Comparison of ENCODE assay signal across 9 cellular contexts in the genomic region with DNA sequence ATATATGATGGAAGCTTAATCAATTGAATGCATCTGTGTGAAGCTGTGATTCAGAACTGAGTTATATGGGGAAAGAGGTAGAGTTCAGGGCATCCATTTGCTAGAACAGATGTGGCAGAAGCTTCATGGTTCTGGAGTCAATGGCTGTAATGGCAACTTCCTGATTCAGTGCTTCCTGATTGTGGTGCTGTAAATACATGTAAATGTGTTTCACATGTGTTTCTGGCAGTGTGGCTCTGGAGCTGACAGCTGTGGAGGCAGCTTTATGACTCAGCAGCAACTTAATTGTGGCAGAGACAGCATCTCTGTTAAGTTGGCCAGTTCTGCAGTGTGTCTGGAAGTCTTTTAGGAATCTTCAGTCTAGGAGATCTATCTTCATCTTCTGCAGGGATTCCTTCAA.
DNase-seq lines count a peak whose midpoint lies in the region; ATAC-seq and TF ChIP-seq lines count a peak whose summit lies in the region.
"Had no signal": no experiment of that assay in that cellular context is flagged by ENCODE, and none has a peak within 500 bp of the region (broad histone marks: within the 10 kb centered on the region; RNA-seq: fewer than 3 reads in every experiment).

No MANE protein-coding gene starts in this region.

- no peak overlapping the region for H3K56ac ChIP-seq in IMR-90 (ENCODE audit: extremely low read depth, insufficient read depth, low read length)

- in situ Hi-C loops in IMR-90 (cut with MboI; ENCODE audit: low sequenced_read_pairs) (no loop called here), astrocyte of the spinal cord (cut with HindIII; ENCODE audit: low sequenced_read_pairs) (no loop called here)

- CTCF ChIA-PET in IMR-90 (lab: Yijun Ruan, JAX): interaction anchor here (0.5 kb wide), 1 partner anchor 1403 kb away, joined by 3 read pairs; no protein-coding TSS in a partner anchor

- peak; percentile 14 for DNase-seq in A172 (ENCODE audit: low spot score)
- peak; percentile 19 for DNase-seq in IMR-90
- peak; percentile 54 for DNase-seq in astrocyte of the spinal cord (ENCODE audit: low read depth, low spot score)
- DNase-seq in activated effector memory CD4-positive, alpha-beta T cell treated with Interleukin-2 at 50 U/mL for 16 hours: no peak
- DNase-seq in NCI-H146 treated with DMSO at 0.1 percent for 48 hours (lab: John Stamatoyannopoulos, UW; ENCODE audit: unreplicated experiment): no peak
- no peak for DNase-seq in posterior vena cava (ENCODE audit: low spot score)
- DNase-seq in NCI-H524 treated with DMSO at 0.1 percent for 48 hours (lab: John Stamatoyannopoulos, UW): no peak

- TF ChIP-seq POLR2A in IMR-90 (IDR thresholded peaks at IDR 0.05; ENCODE audit: low read depth, low read length): no peak

- intact Hi-C loops in IMR-90 (cut with micrococcal nuclease) (no loop called here), posterior vena cava (cut with DNase I) (no loop called here)

- no peak overlapping the region for H3K4me3 ChIP-seq in IMR-90 (ENCODE audit: insufficient read depth, low read depth, low read length)
- no peak overlapping the region for H3K4me3 ChIP-seq in astrocyte of the spinal cord (ENCODE audit: low read depth, low read length)
- H3K4me3 ChIP-seq: BLaER1 had no signal

- no peak overlapping the region for H2BK120ac ChIP-seq in IMR-90 (ENCODE audit: low read depth, low read length)

- no peak overlapping the region for H3K4me2 ChIP-seq in IMR-90 (ENCODE audit: low read depth, low read length)
- H3K4me2 ChIP-seq: BLaER1 had no signal

- H2BK15ac ChIP-seq in IMR-90 (ENCODE audit: low read depth, low read length): no peak overlapping the region

- H4K91ac ChIP-seq in IMR-90 (ENCODE audit: insufficient read depth, low read depth, low read length): no peak overlapping the region

- ATAC-seq in GM19463 (IDR thresholded peaks at IDR 0.05; ENCODE audit: unreplicated experiment): peak; percentile 94
- peak; percentile 21 for ATAC-seq in IMR-90 (ENCODE audit: low read depth)

- no peaks in the 10 kb centered on the region for H3K9me3 ChIP-seq in IMR-90 (ENCODE audit: control insufficient read depth, insufficient read depth, low read length)
- H3K9me3 ChIP-seq: BLaER1 had no signal

- no peak overlapping the region for H3K18ac ChIP-seq in IMR-90 (ENCODE audit: low read depth, low read length)

- H2AK9ac ChIP-seq in IMR-90 (replicated peaks; ENCODE audit: low read depth, low read length, poor library complexity): no peak overlapping the region

- H3K23ac ChIP-seq in IMR-90 (ENCODE audit: low read depth, low read length): no peak overlapping the region

- H4K5ac ChIP-seq in IMR-90 (ENCODE audit: low read depth, low read length): no peak overlapping the region

- H3K9ac ChIP-seq in IMR-90 (ENCODE audit: low read depth, low read length): no peak overlapping the region
- H3K9ac ChIP-seq: BLaER1 had no signal

- no peaks in the 10 kb centered on the region for H3K36me3 ChIP-seq in IMR-90 (ENCODE audit: control insufficient read depth, insufficient read depth, low read length)
- H3K36me3 ChIP-seq: BLaER1 had no signal

- no peak overlapping the region for H2AK5ac ChIP-seq in IMR-90 (ENCODE audit: low read depth, low read length)

- POLR2A ChIA-PET in IMR-90 (lab: Charles Lee; ENCODE audit: unreplicated experiment): no interaction called here

- no peak overlapping the region for H2BK20ac ChIP-seq in IMR-90 (ENCODE audit: low read depth, low read length)

- H2BK5ac ChIP-seq in IMR-90 (ENCODE audit: low read depth, low read length, poor library complexity, severe bottlenecking): no peak overlapping the region

- no peak for TF ChIP-seq RAD21 in IMR-90 (IDR thresholded peaks at IDR 0.05; ENCODE audit: low read length)

- H3K4me1 ChIP-seq in IMR-90 (ENCODE audit: control insufficient read depth, insufficient read depth, low read length): no peaks in the 10 kb centered on the region

- H3K79me1 ChIP-seq in IMR-90 (ENCODE audit: low read depth in 1 of 2, low read length in 2 of 2): no peaks in the 10 kb centered on the region

- no peak overlapping the region for H4K8ac ChIP-seq in IMR-90 (ENCODE audit: low read depth in 2 of 2, low read length in 2 of 2)

- H3K27ac ChIP-seq in IMR-90 (ENCODE audit: insufficient read depth, low read length): no peak overlapping the region
- H3K27ac ChIP-seq: BLaER1 had no signal

- H2AFZ ChIP-seq in IMR-90 (replicated peaks; ENCODE audit: low read length, poor library complexity): no peak overlapping the region

- H4K20me1 ChIP-seq in IMR-90 (ENCODE audit: insufficient read depth, low read length): no peaks in the 10 kb centered on the region
- H4K20me1 ChIP-seq: BLaER1 had no signal

- H3K4ac ChIP-seq in IMR-90 (ENCODE audit: low read depth, low read length): no peak overlapping the region

- H3K27me3 ChIP-seq in IMR-90 (ENCODE audit: control insufficient read depth, insufficient read depth, low read length): no peaks in the 10 kb centered on the region
- H3K27me3 ChIP-seq: BLaER1 had no signal

- H3K14ac ChIP-seq in IMR-90 (replicated peaks; ENCODE audit: low read depth, low read length): no peak overlapping the region

- BruUV-seq in IMR-90 (replicated peaks; lab: Mats Ljungman, UMichigan): no TSS peak

- TF ChIP-seq CTCF in IMR-90 (conservative IDR thresholded peaks at IDR 0.05; ENCODE audit: low read depth, low read length) (no peak), astrocyte of the spinal cord (IDR thresholded peaks at IDR 0.05; ENCODE audit: low read depth, low read length) (no peak)

- H3K9me1 ChIP-seq in IMR-90 (ENCODE audit: insufficient read depth, low read length): no peaks in the 10 kb centered on the region

- dilution Hi-C loops in IMR-90 (cut with HindIII; ENCODE audit: low sequenced_read_pairs, unreplicated experiment): no loop called here

TF ChIP-seq in IMR-90, 13 proteins besides CTCF, POLR2A, EP300 and RAD21:
- TF ChIP-seq, protein P1, sequence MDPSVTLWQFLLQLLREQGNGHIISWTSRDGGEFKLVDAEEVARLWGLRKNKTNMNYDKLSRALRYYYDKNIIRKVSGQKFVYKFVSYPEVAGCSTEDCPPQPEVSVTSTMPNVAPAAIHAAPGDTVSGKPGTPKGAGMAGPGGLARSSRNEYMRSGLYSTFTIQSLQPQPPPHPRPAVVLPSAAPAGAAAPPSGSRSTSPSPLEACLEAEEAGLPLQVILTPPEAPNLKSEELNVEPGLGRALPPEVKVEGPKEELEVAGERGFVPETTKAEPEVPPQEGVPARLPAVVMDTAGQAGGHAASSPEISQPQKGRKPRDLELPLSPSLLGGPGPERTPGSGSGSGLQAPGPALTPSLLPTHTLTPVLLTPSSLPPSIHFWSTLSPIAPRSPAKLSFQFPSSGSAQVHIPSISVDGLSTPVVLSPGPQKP (IDR thresholded peaks at IDR 0.05; ENCODE audit: borderline replicate concordance, low read depth, low read length): no peak
- TF ChIP-seq SMC3 (IDR thresholded peaks at IDR 0.05; ENCODE audit: low read depth, low read length) (no peak), MAFK (IDR thresholded peaks at IDR 0.05; ENCODE audit: low read depth, low read length) (no peak), RFX5 (IDR thresholded peaks at IDR 0.05; ENCODE audit: low read depth, low read length) (no peak), MXI1 (IDR thresholded peaks at IDR 0.05; ENCODE audit: borderline replicate concordance, low read depth, low read length) (no peak), FOS (IDR thresholded peaks at IDR 0.05; ENCODE audit: low read depth, low read length) (no peak), MAZ (IDR thresholded peaks at IDR 0.05; ENCODE audit: borderline replicate concordance, low read depth, low read length) (no peak), CHD1 (IDR thresholded peaks at IDR 0.05; ENCODE audit: low read depth, low read length) (no peak), RCOR1 (IDR thresholded peaks at IDR 0.05; ENCODE audit: insufficient replicate concordance, low read length) (no peak), NFE2L2 (IDR thresholded peaks at IDR 0.05; ENCODE audit: low read depth, low read length) (no peak), CEBPB (IDR thresholded peaks at IDR 0.05; ENCODE audit: low read depth, low read length) (no peak)

Comparison
In these comparisons a context has a peak if more than half of its experiments do, and no peak if none do; other contexts are left out.
1. DNase-seq: peak in A172 (single experiment), IMR-90 (single experiment) and astrocyte of the spinal cord (single experiment); none in activated effector memory CD4-positive, alpha-beta T cell treated with Interleukin-2 at 50 U/mL for 16 hours (single experiment), NCI-H146 treated with DMSO at 0.1 percent for 48 hours (single experiment), posterior vena cava (single experiment) and NCI-H524 treated with DMSO at 0.1 percent for 48 hours (single experiment).